In genomic region chr16:22181426-22181825, GRCh38 we compare ENCODE assay signal across 8 cellular contexts.
"Had no signal": no experiment of that assay in that cellular context is flagged by ENCODE, and none has a peak within 500 bp of the region (broad histone marks: within the 10 kb centered on the region; RNA-seq: fewer than 3 reads in every experiment).

No MANE protein-coding gene starts in this region.

- FAIRE-seq: G401.6, GM12878, GM12891, GM12892, GM18507, GM19239 had no signal

- DNase-seq: GDM1, GF-D8 had no signal

- H3K4me3 ChIP-seq: GM12878 had no signal
